Comparison of ENCODE assay signal across 1 cellular context in the genomic region with DNA sequence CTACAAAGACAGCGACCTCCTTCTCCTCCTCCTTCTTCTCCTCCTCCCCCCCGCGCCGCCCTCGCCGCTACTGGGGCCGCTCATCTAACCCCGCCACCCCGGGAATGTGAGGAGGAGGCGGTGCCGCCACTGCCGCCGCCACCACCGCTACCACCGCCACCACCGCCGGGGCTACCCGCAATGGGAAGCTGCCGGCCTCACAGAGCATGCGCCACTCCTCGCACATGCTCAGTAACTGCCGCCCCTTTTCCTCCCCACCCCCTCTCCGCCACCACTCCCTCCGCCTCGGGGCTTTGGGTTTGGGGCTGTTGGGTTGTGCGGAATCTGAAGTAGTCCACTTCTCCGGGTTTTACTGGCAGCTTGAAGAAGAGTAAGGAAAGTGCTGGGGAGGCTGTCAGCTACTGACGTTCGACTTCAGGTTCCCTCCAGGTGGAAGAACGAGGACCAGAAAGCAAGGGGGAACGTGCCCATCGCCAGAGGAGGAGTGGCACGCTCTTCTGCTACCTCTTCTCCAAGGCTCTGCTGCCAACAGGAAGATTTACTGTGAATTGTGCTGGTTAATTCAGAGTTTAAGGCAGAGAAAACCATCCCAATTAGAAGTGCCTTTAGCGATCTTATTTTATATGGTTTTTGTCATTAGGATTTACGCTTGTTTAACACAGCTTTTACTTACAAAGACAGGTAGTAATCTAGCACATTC.
TF ChIP-seq lines count a peak whose summit lies in the region.

A gene with protein sequence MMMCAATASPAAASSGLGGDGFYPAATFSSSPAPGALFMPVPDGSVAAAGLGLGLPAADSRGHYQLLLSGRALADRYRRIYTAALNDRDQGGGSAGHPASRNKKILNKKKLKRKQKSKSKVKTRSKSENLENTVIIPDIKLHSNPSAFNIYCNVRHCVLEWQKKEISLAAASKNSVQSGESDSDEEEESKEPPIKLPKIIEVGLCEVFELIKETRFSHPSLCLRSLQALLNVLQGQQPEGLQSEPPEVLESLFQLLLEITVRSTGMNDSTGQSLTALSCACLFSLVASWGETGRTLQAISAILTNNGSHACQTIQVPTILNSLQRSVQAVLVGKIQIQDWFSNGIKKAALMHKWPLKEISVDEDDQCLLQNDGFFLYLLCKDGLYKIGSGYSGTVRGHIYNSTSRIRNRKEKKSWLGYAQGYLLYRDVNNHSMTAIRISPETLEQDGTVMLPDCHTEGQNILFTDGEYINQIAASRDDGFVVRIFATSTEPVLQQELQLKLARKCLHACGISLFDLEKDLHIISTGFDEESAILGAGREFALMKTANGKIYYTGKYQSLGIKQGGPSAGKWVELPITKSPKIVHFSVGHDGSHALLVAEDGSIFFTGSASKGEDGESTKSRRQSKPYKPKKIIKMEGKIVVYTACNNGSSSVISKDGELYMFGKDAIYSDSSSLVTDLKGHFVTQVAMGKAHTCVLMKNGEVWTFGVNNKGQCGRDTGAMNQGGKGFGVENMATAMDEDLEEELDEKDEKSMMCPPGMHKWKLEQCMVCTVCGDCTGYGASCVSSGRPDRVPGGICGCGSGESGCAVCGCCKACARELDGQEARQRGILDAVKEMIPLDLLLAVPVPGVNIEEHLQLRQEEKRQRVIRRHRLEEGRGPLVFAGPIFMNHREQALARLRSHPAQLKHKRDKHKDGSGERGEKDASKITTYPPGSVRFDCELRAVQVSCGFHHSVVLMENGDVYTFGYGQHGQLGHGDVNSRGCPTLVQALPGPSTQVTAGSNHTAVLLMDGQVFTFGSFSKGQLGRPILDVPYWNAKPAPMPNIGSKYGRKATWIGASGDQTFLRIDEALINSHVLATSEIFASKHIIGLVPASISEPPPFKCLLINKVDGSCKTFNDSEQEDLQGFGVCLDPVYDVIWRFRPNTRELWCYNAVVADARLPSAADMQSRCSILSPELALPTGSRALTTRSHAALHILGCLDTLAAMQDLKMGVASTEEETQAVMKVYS (N-terminal part only) (minus strand): TSS at position 190 of the 700 bp plus-strand sequence. CDS start 319 bp downstream, outside the sequence.

TF ChIP-seq in K562, 482 proteins besides CTCF, POLR2A, EP300 and RAD21 (continued from another document and continues in another):
- TF ChIP-seq, protein P1, sequence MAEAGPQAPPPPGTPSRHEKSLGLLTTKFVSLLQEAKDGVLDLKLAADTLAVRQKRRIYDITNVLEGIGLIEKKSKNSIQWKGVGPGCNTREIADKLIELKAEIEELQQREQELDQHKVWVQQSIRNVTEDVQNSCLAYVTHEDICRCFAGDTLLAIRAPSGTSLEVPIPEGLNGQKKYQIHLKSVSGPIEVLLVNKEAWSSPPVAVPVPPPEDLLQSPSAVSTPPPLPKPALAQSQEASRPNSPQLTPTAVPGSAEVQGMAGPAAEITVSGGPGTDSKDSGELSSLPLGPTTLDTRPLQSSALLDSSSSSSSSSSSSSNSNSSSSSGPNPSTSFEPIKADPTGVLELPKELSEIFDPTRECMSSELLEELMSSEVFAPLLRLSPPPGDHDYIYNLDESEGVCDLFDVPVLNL (CRISPR knock-in tag; IDR thresholded peaks at IDR 0.05; ENCODE audit: low read depth), result no peak
- TF ChIP-seq, protein P2, sequence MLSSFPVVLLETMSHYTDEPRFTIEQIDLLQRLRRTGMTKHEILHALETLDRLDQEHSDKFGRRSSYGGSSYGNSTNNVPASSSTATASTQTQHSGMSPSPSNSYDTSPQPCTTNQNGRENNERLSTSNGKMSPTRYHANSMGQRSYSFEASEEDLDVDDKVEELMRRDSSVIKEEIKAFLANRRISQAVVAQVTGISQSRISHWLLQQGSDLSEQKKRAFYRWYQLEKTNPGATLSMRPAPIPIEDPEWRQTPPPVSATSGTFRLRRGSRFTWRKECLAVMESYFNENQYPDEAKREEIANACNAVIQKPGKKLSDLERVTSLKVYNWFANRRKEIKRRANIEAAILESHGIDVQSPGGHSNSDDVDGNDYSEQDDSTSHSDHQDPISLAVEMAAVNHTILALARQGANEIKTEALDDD (IDR thresholded peaks at IDR 0.05), result no peak
- TF ChIP-seq RNF2 (IDR thresholded peaks at IDR 0.05) (0 out of 2 replicates have a peak, but pooled peaks have one; percentile 21), KDM1A (IDR thresholded peaks at IDR 0.05) (no peak), RBBP5 (IDR thresholded peaks at IDR 0.05; ENCODE audit: borderline replicate concordance, insufficient read depth, low read length, poor library complexity, severe bottlenecking) (no peak), SREBF1 (IDR thresholded peaks at IDR 0.05; ENCODE audit: borderline replicate concordance, low read depth, low read length) (no peak), SMARCE1 (IDR thresholded peaks at IDR 0.05) (no peak), ZNF436 (CRISPR knock-in tag; IDR thresholded peaks at IDR 0.05) (no peak), SMARCC2 (IDR thresholded peaks at IDR 0.05; ENCODE audit: low read depth) (no peak), SMC3 (conservative IDR thresholded peaks at IDR 0.05; ENCODE audit: insufficient read depth, low read depth, low read length) (no peak), CREB1 (IDR thresholded peaks at IDR 0.05) (peak; percentile 30; the same call in 1 of the 2 replicates), CREB1 (CRISPR knock-in tag; IDR thresholded peaks at IDR 0.05) (no peak), SMARCB1 (IDR thresholded peaks at IDR 0.05; ENCODE audit: insufficient read length, low read depth) (no peak), NR2C1 (IDR thresholded peaks at IDR 0.05) (no peak), NR2C1 (tag; IDR thresholded peaks at IDR 0.05) (no peak), WHSC1 (IDR thresholded peaks at IDR 0.05; ENCODE audit: low read length) (no peak), NR4A1 (CRISPR knock-in tag; IDR thresholded peaks at IDR 0.05) (no peak), NR4A1 (tag; IDR thresholded peaks at IDR 0.05) (no peak), PTBP1 (IDR thresholded peaks at IDR 0.05; ENCODE audit: low read depth, low read length) (no peak), ZNF76 (CRISPR knock-in tag; IDR thresholded peaks at IDR 0.05; ENCODE audit: borderline replicate concordance) (no peak), XRCC5 (IDR thresholded peaks at IDR 0.05; ENCODE audit: low read depth, low read length) (0 out of 2 replicates have a peak, but pooled peaks have one; percentile 37), ZC3H8 (IDR thresholded peaks at IDR 0.05) (no peak), BRF1 (IDR thresholded peaks at IDR 0.05; ENCODE audit: borderline replicate concordance, extremely low read depth, insufficient read length) (no peak), ZNF384 (IDR thresholded peaks at IDR 0.05; ENCODE audit: low read depth, low read length) (no peak), KDM5B (IDR thresholded peaks at IDR 0.05; ENCODE audit: insufficient replicate concordance, low read depth, low read length) (peak; percentile 46), HNRNPH1 (optimal IDR thresholded peaks at IDR 0.05; ENCODE audit: low read depth, low read length) (no peak), ZKSCAN3 (CRISPR knock-in tag; IDR thresholded peaks at IDR 0.05) (no peak), C11orf30 (IDR thresholded peaks at IDR 0.05; ENCODE audit: low read depth) (no peak), ZFX (CRISPR knock-in tag; IDR thresholded peaks at IDR 0.05) (peak; percentile 53), TAF1 (IDR thresholded peaks at IDR 0.05; ENCODE audit: control insufficient read depth, extremely low read depth, insufficient read depth, low read length, severe bottlenecking) (peak; percentile 76), SMARCA5 (IDR thresholded peaks at IDR 0.05) (no peak), SMAD3 (CRISPR knock-in tag; conservative IDR thresholded peaks at IDR 0.05) (no peak), SIRT6 (IDR thresholded peaks at IDR 0.05; ENCODE audit: low read depth, low read length) (no peak), ILF3 (IDR thresholded peaks at IDR 0.05; ENCODE audit: borderline replicate concordance) (no peak), IFI16 (CRISPR knock-in tag; IDR thresholded peaks at IDR 0.05) (no peak)
- TF ChIP-seq, protein P3, sequence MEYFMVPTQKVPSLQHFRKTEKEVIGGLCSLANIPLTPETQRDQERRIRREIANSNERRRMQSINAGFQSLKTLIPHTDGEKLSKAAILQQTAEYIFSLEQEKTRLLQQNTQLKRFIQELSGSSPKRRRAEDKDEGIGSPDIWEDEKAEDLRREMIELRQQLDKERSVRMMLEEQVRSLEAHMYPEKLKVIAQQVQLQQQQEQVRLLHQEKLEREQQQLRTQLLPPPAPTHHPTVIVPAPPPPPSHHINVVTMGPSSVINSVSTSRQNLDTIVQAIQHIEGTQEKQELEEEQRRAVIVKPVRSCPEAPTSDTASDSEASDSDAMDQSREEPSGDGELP (CRISPR knock-in tag; IDR thresholded peaks at IDR 0.05; ENCODE audit: borderline replicate concordance), result peak; percentile 56; the same call in 1 of the 2 replicates
- TF ChIP-seq, protein P4, sequence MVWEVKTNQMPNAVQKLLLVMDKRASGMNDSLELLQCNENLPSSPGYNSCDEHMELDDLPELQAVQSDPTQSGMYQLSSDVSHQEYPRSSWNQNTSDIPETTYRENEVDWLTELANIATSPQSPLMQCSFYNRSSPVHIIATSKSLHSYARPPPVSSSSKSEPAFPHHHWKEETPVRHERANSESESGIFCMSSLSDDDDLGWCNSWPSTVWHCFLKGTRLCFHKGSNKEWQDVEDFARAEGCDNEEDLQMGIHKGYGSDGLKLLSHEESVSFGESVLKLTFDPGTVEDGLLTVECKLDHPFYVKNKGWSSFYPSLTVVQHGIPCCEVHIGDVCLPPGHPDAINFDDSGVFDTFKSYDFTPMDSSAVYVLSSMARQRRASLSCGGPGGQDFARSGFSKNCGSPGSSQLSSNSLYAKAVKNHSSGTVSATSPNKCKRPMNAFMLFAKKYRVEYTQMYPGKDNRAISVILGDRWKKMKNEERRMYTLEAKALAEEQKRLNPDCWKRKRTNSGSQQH (CRISPR knock-in tag; IDR thresholded peaks at IDR 0.05), result no peak
- TF ChIP-seq, protein P5, sequence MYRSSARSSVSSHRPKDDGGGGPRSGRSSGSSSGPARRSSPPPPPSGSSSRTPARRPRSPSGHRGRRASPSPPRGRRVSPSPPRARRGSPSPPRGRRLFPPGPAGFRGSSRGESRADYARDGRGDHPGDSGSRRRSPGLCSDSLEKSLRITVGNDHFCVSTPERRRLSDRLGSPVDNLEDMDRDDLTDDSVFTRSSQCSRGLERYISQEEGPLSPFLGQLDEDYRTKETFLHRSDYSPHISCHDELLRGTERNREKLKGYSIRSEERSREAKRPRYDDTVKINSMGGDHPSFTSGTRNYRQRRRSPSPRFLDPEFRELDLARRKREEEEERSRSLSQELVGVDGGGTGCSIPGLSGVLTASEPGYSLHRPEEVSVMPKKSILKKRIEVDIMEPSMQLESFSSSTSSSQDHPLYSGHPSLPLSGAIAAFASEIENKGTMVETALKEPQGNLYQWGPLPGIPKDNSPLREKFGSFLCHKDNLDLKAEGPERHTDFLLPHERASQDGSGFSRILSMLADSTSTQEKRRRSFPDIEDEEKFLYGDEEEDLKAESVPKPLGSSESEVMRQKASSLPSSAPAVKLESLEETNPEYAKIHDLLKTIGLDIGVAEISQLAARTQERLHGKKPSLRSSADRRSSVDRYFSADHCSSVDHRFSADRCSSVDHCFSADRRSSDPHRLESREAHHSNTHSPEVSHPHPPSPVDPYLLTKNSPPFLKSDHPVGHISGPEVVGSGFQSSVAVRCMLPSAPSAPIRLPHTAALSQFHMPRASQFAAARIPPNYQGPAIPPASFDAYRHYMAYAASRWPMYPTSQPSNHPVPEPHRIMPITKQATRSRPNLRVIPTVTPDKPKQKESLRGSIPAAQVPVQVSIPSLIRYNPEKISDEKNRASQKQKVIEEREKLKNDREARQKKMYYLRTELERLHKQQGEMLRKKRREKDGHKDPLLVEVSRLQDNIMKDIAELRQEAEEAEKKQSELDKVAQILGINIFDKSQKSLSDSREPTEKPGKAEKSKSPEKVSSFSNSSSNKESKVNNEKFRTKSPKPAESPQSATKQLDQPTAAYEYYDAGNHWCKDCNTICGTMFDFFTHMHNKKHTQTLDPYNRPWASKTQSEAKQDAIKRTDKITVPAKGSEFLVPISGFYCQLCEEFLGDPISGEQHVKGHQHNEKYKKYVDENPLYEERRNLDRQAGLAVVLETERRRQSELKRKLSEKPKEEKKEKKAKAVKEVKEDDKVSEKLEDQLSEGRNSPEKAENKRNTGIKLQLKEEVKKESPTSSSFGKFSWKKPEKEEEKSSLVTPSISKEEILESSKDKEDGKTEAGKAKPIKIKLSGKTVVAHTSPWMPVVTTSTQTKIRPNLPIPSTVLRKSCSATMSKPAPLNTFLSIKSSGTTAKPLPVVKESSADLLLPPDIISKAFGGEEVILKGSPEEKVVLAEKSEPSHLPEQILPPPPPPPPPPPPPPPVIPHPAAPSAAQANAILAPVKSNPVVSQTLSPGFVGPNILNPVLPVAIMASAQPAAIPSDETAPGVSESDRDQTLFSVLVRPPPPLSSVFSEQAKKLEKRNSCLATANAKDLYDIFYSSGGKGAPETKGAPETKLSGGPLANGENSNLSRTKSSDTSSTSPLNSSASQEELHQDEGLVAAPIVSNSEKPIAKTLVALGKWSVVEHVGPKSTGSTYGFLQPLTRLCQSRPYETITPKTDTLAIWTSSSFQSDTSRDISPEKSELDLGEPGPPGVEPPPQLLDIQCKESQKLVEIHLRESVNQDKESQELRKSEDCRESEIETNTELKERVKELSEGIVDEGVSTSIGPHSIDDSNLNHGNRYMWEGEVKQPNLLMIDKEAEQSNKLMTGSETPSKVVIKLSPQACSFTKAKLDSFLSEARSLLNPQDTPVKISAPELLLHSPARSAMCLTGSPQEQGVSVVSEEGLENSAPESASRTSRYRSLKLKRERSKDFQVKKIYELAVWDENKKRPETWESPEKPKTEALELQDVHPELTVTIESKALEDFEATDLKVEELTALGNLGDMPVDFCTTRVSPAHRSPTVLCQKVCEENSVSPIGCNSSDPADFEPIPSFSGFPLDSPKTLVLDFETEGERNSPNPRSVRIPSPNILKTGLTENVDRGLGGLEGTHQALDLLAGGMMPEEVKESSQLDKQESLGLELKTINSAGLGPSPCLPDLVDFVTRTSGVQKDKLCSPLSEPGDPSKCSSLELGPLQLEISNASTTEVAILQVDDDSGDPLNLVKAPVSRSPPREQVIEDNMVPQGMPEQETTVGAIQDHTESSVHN (IDR thresholded peaks at IDR 0.05; ENCODE audit: borderline replicate concordance in 1 of 2, low read depth in 1 of 2), result no peak
- TF ChIP-seq, protein P6, sequence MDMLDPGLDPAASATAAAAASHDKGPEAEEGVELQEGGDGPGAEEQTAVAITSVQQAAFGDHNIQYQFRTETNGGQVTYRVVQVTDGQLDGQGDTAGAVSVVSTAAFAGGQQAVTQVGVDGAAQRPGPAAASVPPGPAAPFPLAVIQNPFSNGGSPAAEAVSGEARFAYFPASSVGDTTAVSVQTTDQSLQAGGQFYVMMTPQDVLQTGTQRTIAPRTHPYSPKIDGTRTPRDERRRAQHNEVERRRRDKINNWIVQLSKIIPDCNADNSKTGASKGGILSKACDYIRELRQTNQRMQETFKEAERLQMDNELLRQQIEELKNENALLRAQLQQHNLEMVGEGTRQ (CRISPR knock-in tag; IDR thresholded peaks at IDR 0.05), result no peak
- TF ChIP-seq, protein P7, sequence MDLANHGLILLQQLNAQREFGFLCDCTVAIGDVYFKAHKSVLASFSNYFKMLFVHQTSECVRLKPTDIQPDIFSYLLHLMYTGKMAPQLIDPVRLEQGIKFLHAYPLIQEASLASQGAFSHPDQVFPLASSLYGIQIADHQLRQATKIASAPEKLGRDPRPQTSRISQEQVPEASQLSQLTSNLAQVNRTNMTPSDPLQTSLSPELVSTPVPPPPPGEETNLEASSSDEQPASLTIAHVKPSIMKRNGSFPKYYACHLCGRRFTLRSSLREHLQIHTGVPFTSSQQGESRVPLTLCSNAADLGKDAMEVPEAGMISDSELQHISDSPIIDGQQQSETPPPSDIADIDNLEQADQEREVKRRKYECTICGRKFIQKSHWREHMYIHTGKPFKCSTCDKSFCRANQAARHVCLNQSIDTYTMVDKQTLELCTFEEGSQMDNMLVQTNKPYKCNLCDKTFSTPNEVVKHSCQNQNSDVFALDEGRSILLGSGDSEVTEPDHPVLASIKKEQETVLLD (IDR thresholded peaks at IDR 0.05), result peak; percentile 93
